In genomic region chr1:196997428-196997827, GRCh38 we compare ENCODE assay signal across 17 cellular contexts. TPM values are rescaled to one million over a fixed set of nuclear protein-coding genes. Genes with fewer than 3 reads are reported as not detected.
DNase-seq lines count a peak whose midpoint lies in the region; FAIRE-seq and TF ChIP-seq lines count a peak whose summit lies in the region.
"Had no signal": no experiment of that assay in that cellular context is flagged by ENCODE, and none has a peak within 500 bp of the region (broad histone marks: within the 10 kb centered on the region; RNA-seq: fewer than 3 reads in every experiment).

No MANE protein-coding gene starts in this region.

- H3K27ac ChIP-seq in cardiac muscle cell (no peak overlapping the region), right atrium auricular region (no peak overlapping the region), RWPE1 (no peak overlapping the region)

- POLR2A ChIA-PET in RWPE1 (lab: Yijun Ruan, JAX; ENCODE audit: low non-redundant PET): no interaction called here

- H3K36me3 ChIP-seq in cardiac muscle cell (no peaks in the 10 kb centered on the region), right atrium auricular region (no peaks in the 10 kb centered on the region)

- DNase-seq in cardiac muscle cell (ENCODE audit: low read depth in 1 of 2, low spot score in 1 of 2) (peak in 1 of 2 donors; percentile 89), right atrium auricular region (ENCODE audit: low spot score) (no peak), RWPE1 (ENCODE audit: low spot score) (peak; percentile 34), fibroblast of gingiva (ENCODE audit: low read depth) (peak; percentile 34), urothelium cell line (ENCODE audit: low spot score) (peak; percentile 5), NCI-H524 (lab: John Stamatoyannopoulos, UW) (no peak), LoVo (ENCODE audit: low spot score) (no peak)
- DNase-seq in activated CD4-positive, alpha-beta T cell treated with anti-CD3 and anti-CD28 coated beads for 1 hour: no peak
- DNase-seq: activated CD4-positive, alpha-beta T cell treated with anti-CD3 and anti-CD28 coated beads, Interleukin-2, amount 10 ng/mL, durations not matched to agents 24 days and 14 days; DMS79; left colon; NCI-H1105; NCI-H748 treated with DMSO at 0.1 percent for 48 hours had no signal

- CTCF ChIA-PET in RWPE1 (lab: Yijun Ruan, JAX): interaction anchor here (0.6 to 0.8 kb wide), 2 partner anchors 29 to 1105 kb away, joined by 3 to 4 read pairs; no protein-coding TSS in a partner anchor

- H3K9me3 ChIP-seq in cardiac muscle cell (ENCODE audit: low read depth): no peaks in the 10 kb centered on the region
- no peaks in the 10 kb centered on the region for H3K9me3 ChIP-seq in right atrium auricular region

- H3K4me1 ChIP-seq in cardiac muscle cell (ENCODE audit: low read depth) (peaks cover 3% of the 10 kb centered on the region), right atrium auricular region (no peaks in the 10 kb centered on the region)

- H3K4me3 ChIP-seq in cardiac muscle cell (no peak overlapping the region), right atrium auricular region (no peak overlapping the region)

- H3K27me3 ChIP-seq in cardiac muscle cell (no peaks in the 10 kb centered on the region), right atrium auricular region (no peaks in the 10 kb centered on the region)

- TF ChIP-seq CTCF in cardiac muscle cell (IDR thresholded peaks at IDR 0.05; ENCODE audit: low read depth, low read length) (peak; percentile 19), right atrium auricular region (IDR thresholded peaks at IDR 0.05) (no peak), RWPE1 (conservative IDR thresholded peaks at IDR 0.05; ENCODE audit: low read depth) (no peak)

- no peak for FAIRE-seq in urothelium cell line (lab: Jason Lieb, UNC)

RNA-seq across cellular contexts. Expression of gene CFHR5, which starts 20.1 kb away (rescaled TPM):
- 0.39 TPM in 1 of 2 replicates, not detected in the other for total RNA-seq in cardiac muscle cell
- polyA plus RNA-seq in cardiac muscle cell: not detected in 2 replicates
- not detected for total RNA-seq in right atrium auricular region
- total RNA-seq: activated CD4-positive, alpha-beta T cell treated with anti-CD3 and anti-CD28 coated beads, Interleukin-2, amount 10 ng/mL, durations not matched to agents 24 days and 14 days; activated T-helper 1 cell treated with anti-CD3 and anti-CD28 coated beads, Interleukin-12 subunit alpha, Interleukin-12 subunit beta, Interleukin-2, Interleukin-4 antibody, amounts not matched to agents 30 ng/mL and 10 ng/mL and 1 ng/mL, durations not matched to agents 14 hours and 24 hours and 36 hours; cerebellum; left colon had no signal
- polyA plus RNA-seq: AG04450, neural cell had no signal

RNA-seq across cellular contexts. Expression of gene CFHR2, which starts 53.9 kb away (rescaled TPM):
- total RNA-seq in cardiac muscle cell (not detected in 2 replicates), right atrium auricular region (not detected)
- not detected in 2 replicates for polyA plus RNA-seq in cardiac muscle cell
- total RNA-seq: activated T-helper 1 cell treated with anti-CD3 and anti-CD28 coated beads, Interleukin-12 subunit alpha, Interleukin-12 subunit beta, Interleukin-2, Interleukin-4 antibody, amounts not matched to agents 30 ng/mL and 10 ng/mL and 1 ng/mL, durations not matched to agents 14 hours and 24 hours and 36 hours; cerebellum; left colon had no signal
- polyA plus RNA-seq: AG04450, neural cell had no signal

Comparison
In these comparisons a context has a peak if more than half of its experiments do, and no peak if none do; other contexts are left out.
1. DNase-seq: peak in RWPE1 (single experiment), fibroblast of gingiva (single experiment) and urothelium cell line (single experiment); none in right atrium auricular region (single experiment), NCI-H524 (0 of 2), activated CD4-positive, alpha-beta T cell treated with anti-CD3 and anti-CD28 coated beads for 1 hour (single experiment) and LoVo (single experiment).